ENCODE assay signal across 1 cellular context in the genomic region with DNA sequence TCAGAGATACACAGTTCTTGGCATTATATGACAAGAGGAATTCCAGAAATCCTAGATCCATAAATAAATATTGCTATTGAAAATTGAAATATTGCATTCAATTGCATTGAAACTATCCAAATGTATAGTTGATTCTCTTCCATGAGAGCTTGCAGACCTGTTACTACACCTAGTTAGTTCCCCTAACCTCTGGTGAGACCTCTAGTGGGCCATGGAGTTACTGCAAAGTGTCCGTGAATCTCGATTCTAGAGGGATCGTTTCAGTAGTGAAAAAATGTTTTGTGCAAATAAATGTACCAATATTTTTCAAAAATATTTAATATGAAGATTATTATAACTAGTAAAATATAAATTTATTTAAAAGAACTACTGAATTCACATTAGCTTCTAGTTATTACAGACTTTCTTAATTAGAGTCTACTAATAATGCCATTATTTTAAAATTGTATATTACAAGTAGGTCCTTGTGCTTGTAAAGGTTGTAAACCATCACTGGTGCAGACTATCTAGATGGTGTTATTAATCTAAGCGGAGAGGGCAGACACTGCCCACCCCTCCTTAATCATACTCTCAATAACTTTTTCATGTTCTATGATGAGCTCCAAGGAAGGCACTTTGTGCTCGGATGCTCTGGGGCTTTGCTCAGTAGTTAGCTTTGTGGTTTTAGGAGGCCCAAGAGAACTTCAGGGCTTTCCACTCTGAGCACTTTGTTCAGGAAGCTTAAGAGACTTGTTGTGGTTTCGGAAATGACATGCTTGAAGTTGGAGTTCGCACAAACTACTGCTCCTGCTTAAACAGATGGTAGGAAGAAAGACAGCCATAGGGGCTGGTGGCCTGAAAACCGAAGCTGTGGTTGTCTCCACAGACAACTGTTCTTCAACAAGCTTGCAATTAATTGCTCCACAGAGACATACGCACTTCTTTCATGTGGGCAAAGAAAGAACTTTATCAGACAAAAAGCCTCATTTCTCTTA.
TF ChIP-seq lines count a peak whose summit lies in the region.

No MANE protein-coding gene starts in this region.

TF ChIP-seq in H1, 55 proteins besides CTCF, POLR2A, EP300 and RAD21:
- TF ChIP-seq CEBPB (IDR thresholded peaks at IDR 0.05; ENCODE audit: low read depth, low read length) (no peak), CHD7 (IDR thresholded peaks at IDR 0.05; ENCODE audit: insufficient replicate concordance, low read length) (no peak), SP2 (IDR thresholded peaks at IDR 0.05; ENCODE audit: low read length) (no peak)
